9 cellular contexts compared by ENCODE assay signal in genomic region chr3:139534444-139534812, GRCh38. TPM values are rescaled to one million over a fixed set of nuclear protein-coding genes. Genes with fewer than 3 reads are reported as not detected.
DNase-seq lines count a peak whose midpoint lies in the region; ATAC-seq and TF ChIP-seq lines count a peak whose summit lies in the region.
"Had no signal": no experiment of that assay in that cellular context is flagged by ENCODE, and none has a peak within 500 bp of the region (broad histone marks: within the 10 kb centered on the region; RNA-seq: fewer than 3 reads in every experiment).

No MANE protein-coding gene starts in this region.

- DNase-seq in EL (peak; percentile 46), PC-3 (peak; percentile 87), type B pancreatic cell (ENCODE audit: extremely low spot score, unreplicated experiment) (no peak), KBM-7 (no peak), SKM-1 (lab: John Stamatoyannopoulos, UW; ENCODE audit: unreplicated experiment) (no peak)

- no peak for TF ChIP-seq CTCF in PC-3 (conservative IDR thresholded peaks at IDR 0.05; ENCODE audit: low read depth, low read length)
- no peak for TF ChIP-seq CTCF in gastroesophageal sphincter (IDR thresholded peaks at IDR 0.05)
- no peak for TF ChIP-seq CTCF in type B pancreatic cell (conservative IDR thresholded peaks at IDR 0.05)

- ATAC-seq in HG03135 (IDR thresholded peaks at IDR 0.05; ENCODE audit: unreplicated experiment) (peak; percentile 67), PC-3 (peak; percentile 87), gastroesophageal sphincter (peak; percentile 31), HG03520 (IDR thresholded peaks at IDR 0.05; ENCODE audit: unreplicated experiment) (no peak)

- no peaks in the 10 kb centered on the region for H3F3A ChIP-seq in PC-3 (ENCODE audit: low read length, unreplicated experiment)

- no peak overlapping the region for H3K9ac ChIP-seq in PC-3 (ENCODE audit: low read length)

- peaks cover 83% of the 10 kb centered on the region for H3K4me1 Mint-ChIP-seq in type B pancreatic cell (ENCODE audit: unreplicated experiment)

- H3K4me3 ChIP-seq in PC-3 (ENCODE audit: low read length) = no peak overlapping the region; the same call in 1 of the 2 replicates
- no peak overlapping the region for H3K4me3 ChIP-seq in gastroesophageal sphincter
- H3K4me3 ChIP-seq: tibial nerve had no signal

- H3K27ac ChIP-seq in PC-3 (ENCODE audit: low read length) (peak overlapping the region; percentile 81), gastroesophageal sphincter (peak overlapping the region; percentile 36 to 78 (median 72))

- no peaks in the 10 kb centered on the region for H3K9me3 Mint-ChIP-seq in type B pancreatic cell

- H3K27me3 Mint-ChIP-seq in type B pancreatic cell = no peaks in the 10 kb centered on the region

- H3K27me3 ChIP-seq in PC-3 (ENCODE audit: low read length) (no peaks in the 10 kb centered on the region), gastroesophageal sphincter (no peaks in the 10 kb centered on the region)
- H3K27me3 ChIP-seq: tibial nerve had no signal

- peak overlapping the region; percentile 70 for H3K4me3 Mint-ChIP-seq in type B pancreatic cell

- TF ChIP-seq POLR2A in gastroesophageal sphincter (IDR thresholded peaks at IDR 0.05) = no peak

- TF ChIP-seq EP300 in gastroesophageal sphincter (IDR thresholded peaks at IDR 0.05) = no peak

- peak overlapping the region; percentile 70 for H3K4me2 ChIP-seq in PC-3 (ENCODE audit: low read length)

- H3K9me3 ChIP-seq in PC-3 (ENCODE audit: low read length) (no peaks in the 10 kb centered on the region), gastroesophageal sphincter (no peaks in the 10 kb centered on the region)
- H3K9me3 ChIP-seq: tibial nerve had no signal

- CTCF ChIA-PET in PC-3 (lab: Charles Lee) = interaction anchor here (0.9 kb wide), 1 partner anchor 14 kb away, joined by 3 read pairs; no protein-coding TSS in a partner anchor

- intact Hi-C loops in PC-3 (cut with micrococcal nuclease) = loop anchor here (2.0 kb wide), 1 partner anchor 24 kb away; no protein-coding TSS in a partner anchor

- 80% methylated on average over 1 of the region's 1 CpG; no CpG with 5 or more reads in 1 of the 2 donors for WGBS in gastroesophageal sphincter (ENCODE audit: low coverage in 1 of 2), 2 donors

- in situ Hi-C loops in KBM-7 (cut with MboI; ENCODE audit: low pct_unique_long_range_greater_than_20kb, low sequenced_read_pairs) = no loop called here

- H3K36me3 ChIP-seq in PC-3 (ENCODE audit: low read depth, low read length) (no peaks in the 10 kb centered on the region), gastroesophageal sphincter (no peaks in the 10 kb centered on the region)
- H3K36me3 ChIP-seq: tibial nerve had no signal

- POLR2A ChIA-PET in PC-3 (lab: Charles Lee; ENCODE audit: unreplicated experiment) = no interaction called here

- no TSS peak for BruUV-seq in PC-3 (replicated peaks; lab: Mats Ljungman, UMichigan)

- peak overlapping the region; percentile 55; the same call in 1 of the 2 replicates for H2AFZ ChIP-seq in PC-3 (ENCODE audit: low read length)

- no peaks in the 10 kb centered on the region for H3K9me2 ChIP-seq in PC-3 (replicated peaks; ENCODE audit: low read length)

- peaks cover 28% of the 10 kb centered on the region for H3K4me1 ChIP-seq in PC-3 (ENCODE audit: insufficient read depth, low read length)
- peaks cover 3 to 72% (median 35%) of the 10 kb centered on the region in 3 donors for H3K4me1 ChIP-seq in gastroesophageal sphincter

- H3K27ac Mint-ChIP-seq in type B pancreatic cell = peak overlapping the region; percentile 55

- no peaks in the 10 kb centered on the region for H3K79me2 ChIP-seq in PC-3 (ENCODE audit: low read length)

- no peaks in the 10 kb centered on the region for H4K20me1 ChIP-seq in PC-3 (ENCODE audit: low read length)

- peaks cover 22% of the 10 kb centered on the region for H3K36me3 Mint-ChIP-seq in type B pancreatic cell

RNA-seq across cellular contexts. Expression of gene RBP1, which starts 5.1 kb away (rescaled TPM):
- total RNA-seq in PC-3 (2014; rRNA removed) (not detected in 2 replicates), gastroesophageal sphincter (10 to 100 TPM in 3 of 4 donors, 1 to 10 TPM in 1; 9.1 to 28.8 (median 18.9) TPM), type B pancreatic cell (ENCODE audit: low replicate concordance) (139 and 307 TPM in 2 replicates)

RNA-seq across cellular contexts. Expression of gene RBP2, which starts 58.1 kb away (rescaled TPM):
- total RNA-seq in PC-3 (2014; rRNA removed) = not detected in 2 replicates
- not detected for total RNA-seq in gastroesophageal sphincter
- total RNA-seq in type B pancreatic cell (ENCODE audit: low replicate concordance) = 25.3 and 95.9 TPM in 2 replicates
- total RNA-seq: tibial nerve had no signal

Comparison
In these comparisons a context has a peak if more than half of its experiments do, and no peak if none do; other contexts are left out.
1. DNase-seq: peak in EL (single experiment) and PC-3 (single experiment); none in type B pancreatic cell (single experiment), KBM-7 (single experiment) and SKM-1 (single experiment).
2. RNA of gene RBP2, which starts 58.1 kb away (total RNA-seq): 25.3 to 95.9 TPM in type B pancreatic cell; not detected in PC-3 and not detected in gastroesophageal sphincter; every median in the first group is over 10 times any median in the second.